In the genomic region with DNA sequence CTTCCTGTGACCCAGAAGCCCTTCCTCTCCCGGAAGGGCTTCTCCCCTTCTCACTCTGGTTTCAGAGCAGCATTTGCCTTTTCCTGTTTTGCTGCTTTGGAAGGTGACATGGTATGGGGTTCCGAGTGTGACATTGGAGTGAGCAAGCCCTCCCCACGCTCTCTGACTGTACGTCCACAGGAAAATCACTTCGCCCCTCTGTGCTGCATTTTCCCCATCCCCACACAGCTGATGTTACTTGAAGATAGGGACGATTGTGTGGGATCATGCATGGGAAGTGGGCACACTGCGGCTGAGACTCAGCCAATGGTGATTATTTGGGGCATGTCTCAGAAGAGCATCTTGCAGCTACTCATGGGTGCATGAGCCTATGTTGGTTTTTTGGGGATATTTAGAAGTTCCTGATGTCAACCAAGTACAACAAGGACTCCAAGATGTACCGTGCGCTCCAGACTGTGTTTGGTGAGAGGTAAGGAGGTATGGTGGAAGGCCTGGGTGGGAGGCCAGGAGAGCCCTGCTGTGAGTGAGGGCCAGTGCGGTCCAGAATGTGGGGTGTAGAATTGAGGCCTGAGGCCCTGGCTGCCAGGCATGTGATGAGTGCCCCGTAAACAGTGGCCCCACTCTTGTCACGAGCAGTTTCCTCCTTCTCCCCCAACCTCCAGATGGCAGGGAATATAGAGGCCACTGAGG, we compare ENCODE assay signal across 31 cellular contexts. TPM values are rescaled to one million over a fixed set of nuclear protein-coding genes. Genes with fewer than 3 reads are reported as not detected.
"Had no signal": no experiment of that assay in that cellular context is flagged by ENCODE, and none has a peak within 500 bp of the region (broad histone marks: within the 10 kb centered on the region; RNA-seq: fewer than 3 reads in every experiment).

No MANE protein-coding gene starts in this region.

- H3K4me1 ChIP-seq: adrenal gland, ascending aorta, left lung, lower lobe of right lung, prostate gland, sigmoid colon, uterus had no signal

- ATAC-seq: activated CD4-positive, alpha-beta T cell treated with anti-CD3 and anti-CD28 coated beads for 36 hours; activated T-cell treated with anti-CD3 and anti-CD28 coated beads, Interleukin-2, amount 50 U/mL, for 72 hours; esophagus mucosa; left lung; lower lobe of right lung; stimulated activated effector memory CD8-positive, alpha-beta T cell treated with anti-CD3 and anti-CD28 coated beads, Interleukin-12 subunit alpha, Interleukin-12 subunit beta, amount 100 ng/mL, for 72 hours had no signal

- H3K36me3 ChIP-seq: adrenal gland, ascending aorta, left lung, lower lobe of right lung, neutrophil, ovary, prostate gland, sigmoid colon, thoracic aorta, uterus had no signal

- DNase-seq: activated CD4-positive, alpha-beta T cell treated with anti-CD3 and anti-CD28 coated beads for 36 hours; activated CD4-positive, CD25-positive, alpha-beta regulatory T cell; activated naive CD4-positive, alpha-beta T cell treated with Interleukin-2 at 50 U/mL for 16 hours; activated naive CD8-positive, alpha-beta T cell treated with anti-CD3 and anti-CD28 coated beads for 36 hours; activated T-cell treated with anti-CD3 and anti-CD28 coated beads for 4 hours; activated T-cell treated with anti-CD3 and anti-CD28 coated beads, Interleukin-2, amount 50 U/mL, for 72 hours; foreskin fibroblast; kidney glomerular epithelial cell; left lung; lower lobe of right lung; ovary; retina; small intestine; stimulated activated CD4-positive, alpha-beta T cell treated with anti-CD3 and anti-CD28 coated beads, Interleukin-4, amount 100 ng/mL, for 24 hours; trophoblast cell; uterus had no signal

- H3K4me1 Mint-ChIP-seq: activated CD4-positive, alpha-beta T cell treated with anti-CD3 and anti-CD28 coated beads for 36 hours; brain; nephron had no signal

- H3K4me3 ChIP-seq: adrenal gland, ascending aorta, cardiac muscle cell, coronary artery, dorsolateral prefrontal cortex, left lung, lower lobe of right lung, ovary, prostate gland, sigmoid colon, thoracic aorta, uterus had no signal

- H3K36me3 Mint-ChIP-seq: stimulated activated effector memory CD8-positive, alpha-beta T cell treated with anti-CD3 and anti-CD28 coated beads, Interleukin-12 subunit alpha, Interleukin-12 subunit beta, amount 100 ng/mL, for 72 hours had no signal

- H3K27me3 Mint-ChIP-seq: brain had no signal

- H3K9me3 ChIP-seq: prostate gland had no signal

- H3K27ac ChIP-seq: adrenal gland, ascending aorta, cardiac muscle cell, coronary artery, dorsolateral prefrontal cortex, left lung, lower lobe of right lung, neutrophil, ovary, prostate gland, sigmoid colon, thoracic aorta, uterus had no signal

- H3K27ac Mint-ChIP-seq: activated CD4-positive, alpha-beta T cell treated with anti-CD3 and anti-CD28 coated beads for 36 hours; activated naive CD8-positive, alpha-beta T cell treated with anti-CD3 and anti-CD28 coated beads for 36 hours; activated T-cell treated with anti-CD3 and anti-CD28 coated beads, Interleukin-2, amount 50 U/mL, for 72 hours; nephron; stimulated activated naive CD8-positive, alpha-beta T cell treated with anti-CD3 and anti-CD28 coated beads, Interleukin-15, Interleukin-2, amounts not matched to agents 100 ng/mL and 50 ng/mL, for 24 hours had no signal

- H3K27me3 ChIP-seq: adrenal gland, ascending aorta, cardiac muscle cell, dorsolateral prefrontal cortex, left lung, ovary, sigmoid colon, uterus had no signal

- H3K4me3 Mint-ChIP-seq: activated CD4-positive, alpha-beta T cell treated with anti-CD3 and anti-CD28 coated beads for 36 hours; activated naive CD8-positive, alpha-beta T cell treated with anti-CD3 and anti-CD28 coated beads for 36 hours; activated T-cell treated with anti-CD3 and anti-CD28 coated beads, Interleukin-2, amount 50 U/mL, for 72 hours; brain; nephron; stimulated activated effector memory CD8-positive, alpha-beta T cell treated with anti-CD3 and anti-CD28 coated beads, Interleukin-12 subunit alpha, Interleukin-12 subunit beta, amount 100 ng/mL, for 72 hours; stimulated activated naive CD8-positive, alpha-beta T cell treated with anti-CD3 and anti-CD28 coated beads, Interleukin-15, Interleukin-2, amounts not matched to agents 100 ng/mL and 50 ng/mL, for 24 hours had no signal

RNA-seq across cellular contexts. Expression of a gene that starts 15.1 kb away (rescaled TPM):
- total RNA-seq: ascending aorta; esophagus mucosa; T-helper 1 cell treated with Interleukin-12 subunit alpha and Interleukin-12 subunit beta and Interleukin-4 antibody, amounts not matched to agents 30 ng/mL and 1 ng/mL, for 36 hours had no signal
